ENCODE assay signal across 28 cellular contexts in the genomic region with DNA sequence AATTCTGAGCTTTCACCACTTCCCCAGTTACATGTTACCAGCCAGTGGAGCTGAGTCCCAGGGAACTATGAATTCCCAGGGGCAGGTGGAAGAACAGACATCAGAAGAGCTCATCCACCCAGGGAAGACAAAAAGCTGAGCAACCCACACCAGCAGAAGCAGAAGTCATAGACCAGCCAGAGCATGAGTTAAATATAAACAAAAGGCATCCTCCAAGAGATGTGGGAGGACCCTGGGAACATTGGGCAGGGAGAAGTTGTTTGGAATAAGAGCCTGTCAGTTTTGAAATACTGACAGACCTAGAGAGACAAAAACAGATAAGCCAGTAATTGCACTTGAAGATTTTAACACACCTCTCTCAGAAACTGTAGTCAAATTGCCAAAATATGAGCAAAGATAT.
"Had no signal": no experiment of that assay in that cellular context is flagged by ENCODE, and none has a peak within 500 bp of the region (broad histone marks: within the 10 kb centered on the region; RNA-seq: fewer than 3 reads in every experiment).

No MANE protein-coding gene starts in this region.

- H3K27me3 Mint-ChIP-seq: effector memory CD8-positive, alpha-beta T cell had no signal

- H3K9me3 ChIP-seq: esophagus squamous epithelium, heart right ventricle, ovary, psoas muscle, sigmoid colon, stomach, thyroid gland, vagina had no signal

- H3K36me3 ChIP-seq: esophagus squamous epithelium, heart right ventricle, ovary, sigmoid colon, thyroid gland, vagina had no signal

- DNase-seq: effector memory CD8-positive, alpha-beta T cell; erythroblast; esophagus squamous epithelium; heart right ventricle; hippocampal formation; kidney glomerular epithelial cell; left colon; mesenchymal stem cell; midbrain; naive thymus-derived CD4-positive, alpha-beta T cell; nucleus accumbens; psoas muscle; stimulated activated CD4-positive, alpha-beta T cell treated with anti-CD3 and anti-CD28 coated beads, Interleukin-2, amount 100 ng/mL, for 24 hours; stimulated activated CD4-positive, alpha-beta T cell treated with anti-CD3 and anti-CD28 coated beads, Interleukin-4, amount 100 ng/mL, for 24 hours; stimulated activated naive CD4-positive, alpha-beta T cell treated with Interleukin-2 at 50 U/mL for 16 hours; stomach; thyroid gland; trophoblast cell had no signal

- FAIRE-seq: endometrium, frontal cortex, islet of Langerhans had no signal

- H3K36me3 Mint-ChIP-seq: naive thymus-derived CD4-positive, alpha-beta T cell; stimulated activated effector memory CD8-positive, alpha-beta T cell treated with anti-CD3 and anti-CD28 coated beads, Interleukin-12 subunit alpha, Interleukin-12 subunit beta, amount 100 ng/mL, for 72 hours had no signal

- H3K9me3 Mint-ChIP-seq: effector memory CD8-positive, alpha-beta T cell; nephron; stimulated activated effector memory CD8-positive, alpha-beta T cell treated with anti-CD3 and anti-CD28 coated beads, Interleukin-12 subunit alpha, Interleukin-12 subunit beta, amount 100 ng/mL, for 72 hours had no signal

- H3K4me3 ChIP-seq: coronary artery, esophagus squamous epithelium, heart right ventricle, ovary, psoas muscle, sigmoid colon, stomach, thyroid gland, vagina had no signal

- H3K27me3 ChIP-seq: ovary, vagina had no signal

- ATAC-seq: effector memory CD8-positive, alpha-beta T cell; heart right ventricle; left colon; naive thymus-derived CD4-positive, alpha-beta T cell; psoas muscle; right cardiac atrium; stimulated activated effector memory CD8-positive, alpha-beta T cell treated with anti-CD3 and anti-CD28 coated beads, Interleukin-12 subunit alpha, Interleukin-12 subunit beta, amount 100 ng/mL, for 72 hours had no signal

- H3K4me1 ChIP-seq: psoas muscle had no signal

- H3K27ac ChIP-seq: coronary artery, esophagus squamous epithelium, heart right ventricle, ovary, psoas muscle, sigmoid colon, stomach, thyroid gland, vagina had no signal

- H3K27ac Mint-ChIP-seq: effector memory CD8-positive, alpha-beta T cell; naive thymus-derived CD4-positive, alpha-beta T cell; nephron; stimulated activated effector memory CD8-positive, alpha-beta T cell treated with anti-CD3 and anti-CD28 coated beads, Interleukin-12 subunit alpha, Interleukin-12 subunit beta, amount 100 ng/mL, for 72 hours had no signal

- H3K4me3 Mint-ChIP-seq: effector memory CD8-positive, alpha-beta T cell; naive thymus-derived CD4-positive, alpha-beta T cell; nephron; stimulated activated effector memory CD8-positive, alpha-beta T cell treated with anti-CD3 and anti-CD28 coated beads, Interleukin-12 subunit alpha, Interleukin-12 subunit beta, amount 100 ng/mL, for 72 hours had no signal
